1 cellular context compared by ENCODE assay signal in the genomic region with DNA sequence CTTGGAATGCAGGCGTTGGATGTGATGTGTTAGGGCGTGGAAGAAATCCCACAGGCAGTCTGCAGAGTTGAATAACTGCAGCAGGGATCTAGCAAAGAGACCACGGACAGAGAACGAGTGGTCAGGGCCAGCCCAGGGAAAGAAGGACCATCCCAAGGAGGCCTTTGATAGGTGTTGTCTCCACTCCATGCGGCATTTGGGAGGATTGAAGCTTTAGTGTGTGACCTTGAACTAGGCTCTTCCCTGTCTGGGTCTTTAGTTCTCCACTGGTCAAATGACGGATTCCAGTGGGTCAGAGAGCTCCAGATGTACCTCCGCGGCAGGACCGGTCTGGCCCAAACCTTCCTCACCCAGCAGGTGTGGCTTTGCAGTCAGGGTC.
TF ChIP-seq lines count a peak whose summit lies in the region.

No MANE protein-coding gene starts in this region.

TF ChIP-seq in HepG2, 621 proteins besides CTCF, POLR2A, EP300 and RAD21 (continued from another document):
- no peak for TF ChIP-seq ZNF746 (CRISPR knock-in tag; IDR thresholded peaks at IDR 0.05)
